In genomic region chr1:41915786-41916571, GRCh38 we compare ENCODE assay signal across 9 cellular contexts. TPM values are rescaled to one million over a fixed set of nuclear protein-coding genes. Genes with fewer than 3 reads are reported as not detected.
DNase-seq lines count a peak whose midpoint lies in the region; ATAC-seq, FAIRE-seq and TF ChIP-seq lines count a peak whose summit lies in the region.
"Had no signal": no experiment of that assay in that cellular context is flagged by ENCODE, and none has a peak within 500 bp of the region (broad histone marks: within the 10 kb centered on the region; RNA-seq: fewer than 3 reads in every experiment).

No MANE protein-coding gene starts in this region.

- POLR2A ChIA-PET in activated naive CD8-positive, alpha-beta T cell treated with anti-CD3 and anti-CD28 coated beads, Interleukin-2, amount 10 ng/mL, durations not matched to agents 7 days and 5 days (lab: Charles Lee): interaction anchor here (1.2 to 6.1 kb wide), 3 partner anchors 17 to 124 kb away, joined by 4 to 98 read pairs (median 5); no protein-coding TSS in a partner anchor

- no peak overlapping the region for H3K9ac ChIP-seq in kidney (ENCODE audit: low read length in 2 of 2)

- peak overlapping the region in 1 of 2 donors; percentile 8 for H3K27ac ChIP-seq in kidney (ENCODE audit: low read depth in 2 of 2, low read length in 2 of 2)

- H3K36me3 Mint-ChIP-seq in activated naive CD8-positive, alpha-beta T cell treated with anti-CD3 and anti-CD28 coated beads, Interleukin-2, amount 10 ng/mL, durations not matched to agents 7 days and 5 days: peaks cover 3% of the 10 kb centered on the region
- H3K36me3 Mint-ChIP-seq in nephron (ENCODE audit: low read depth): no peaks in the 10 kb centered on the region

- H3K27me3 Mint-ChIP-seq in activated naive CD8-positive, alpha-beta T cell treated with anti-CD3 and anti-CD28 coated beads, Interleukin-2, amount 10 ng/mL, durations not matched to agents 7 days and 5 days: no peaks in the 10 kb centered on the region
- peaks cover 54% of the 10 kb centered on the region for H3K27me3 Mint-ChIP-seq in nephron (ENCODE audit: low read depth)

- ATAC-seq in activated naive CD8-positive, alpha-beta T cell treated with anti-CD3 and anti-CD28 coated beads, Interleukin-2, amount 10 ng/mL, durations not matched to agents 7 days and 5 days (ENCODE audit: low read depth): no peak
- ATAC-seq in HG03457 (IDR thresholded peaks at IDR 0.05; ENCODE audit: unreplicated experiment): no peak
- ATAC-seq: A549 had no signal

- H3K4me3 ChIP-seq in kidney (ENCODE audit: low read length in 2 of 2): peak overlapping the region in 1 of 2 donors; percentile 83
- H3K4me3 ChIP-seq: A549 had no signal

- no peaks in the 10 kb centered on the region for H3K9me3 Mint-ChIP-seq in activated naive CD8-positive, alpha-beta T cell treated with anti-CD3 and anti-CD28 coated beads, Interleukin-2, amount 10 ng/mL, durations not matched to agents 7 days and 5 days
- peaks cover 1% of the 10 kb centered on the region for H3K9me3 Mint-ChIP-seq in nephron

- H3K27ac Mint-ChIP-seq in activated naive CD8-positive, alpha-beta T cell treated with anti-CD3 and anti-CD28 coated beads, Interleukin-2, amount 10 ng/mL, durations not matched to agents 7 days and 5 days: peak overlapping the region; percentile 81
- no peak overlapping the region for H3K27ac Mint-ChIP-seq in nephron

- DNase-seq in NCI-H1436 (lab: John Stamatoyannopoulos, UW) (peak; percentile 12), NCI-H1436 treated with DMSO at 0.1 percent for 48 hours (lab: John Stamatoyannopoulos, UW) (no peak), NCI-H2107 (lab: John Stamatoyannopoulos, UW) (peak; percentile 52), kidney (no peak)
- no peak for DNase-seq in activated naive CD8-positive, alpha-beta T cell treated with anti-CD3 and anti-CD28 coated beads, Interleukin-2, amount 10 ng/mL, durations not matched to agents 7 days and 5 days
- DNase-seq in NK-92 treated with Interleukin-12 subunit alpha and Interleukin-12 subunit beta, amount 100 ng/mL, for 24 hours (lab: John Stamatoyannopoulos, UW): no peak

- no peak for FAIRE-seq in kidney (lab: Jason Lieb, UNC)
- FAIRE-seq: A549 had no signal

- TF ChIP-seq CTCF in nephron (IDR thresholded peaks at IDR 0.05; ENCODE audit: unreplicated experiment in 3 of 3) (no peak), kidney (IDR thresholded peaks at IDR 0.05; ENCODE audit: borderline replicate concordance, extremely low read depth, insufficient read depth) (no peak)

- intact Hi-C loops in kidney (cut with DNase I): no loop called here

- H3K4me1 Mint-ChIP-seq in activated naive CD8-positive, alpha-beta T cell treated with anti-CD3 and anti-CD28 coated beads, Interleukin-2, amount 10 ng/mL, durations not matched to agents 7 days and 5 days: peaks cover 57% of the 10 kb centered on the region
- peaks cover 41% of the 10 kb centered on the region for H3K4me1 Mint-ChIP-seq in nephron

- no peaks in the 10 kb centered on the region for H3K9me3 ChIP-seq in kidney (ENCODE audit: control insufficient read depth in 1 of 2, low read length in 2 of 2)
- H3K9me3 ChIP-seq: A549 had no signal

- H3K4me1 ChIP-seq in kidney (ENCODE audit: control insufficient read depth in 1 of 2, insufficient read depth in 1 of 2, low read depth in 1 of 2, low read length in 2 of 2): peaks cover 22 to 23% of the 10 kb centered on the region in 2 donors

- peak overlapping the region; percentile 76 for H3K4me3 Mint-ChIP-seq in activated naive CD8-positive, alpha-beta T cell treated with anti-CD3 and anti-CD28 coated beads, Interleukin-2, amount 10 ng/mL, durations not matched to agents 7 days and 5 days
- H3K4me3 Mint-ChIP-seq in nephron: peak overlapping the region in 2 of 3 experiments; percentile 58 to 73

- no peaks in the 10 kb centered on the region for H3K36me3 ChIP-seq in kidney (ENCODE audit: control insufficient read depth in 1 of 2, insufficient read depth in 2 of 2, low read length in 2 of 2)

RNA-seq across cellular contexts. Expression of gene HIVEP3, which starts 2.7 kb away (rescaled TPM):
- 10 to 100 TPM; 10.1 to 10.7 TPM for total RNA-seq in activated naive CD8-positive, alpha-beta T cell treated with anti-CD3 and anti-CD28 coated beads, Interleukin-2, amount 10 ng/mL, durations not matched to agents 7 days and 5 days
- total RNA-seq in kidney: 11.0 TPM
- 3.5 TPM for polyA plus RNA-seq in kidney (ENCODE audit: insufficient read depth, low read depth, low replicate concordance)

Comparison
In these comparisons a context has a peak if more than half of its experiments do, and no peak if none do; other contexts are left out.
1. DNase-seq: peak in NCI-H1436 (single experiment) and NCI-H2107 (single experiment); none in NCI-H1436 treated with DMSO at 0.1 percent for 48 hours (single experiment), activated naive CD8-positive, alpha-beta T cell treated with anti-CD3 and anti-CD28 coated beads, Interleukin-2, amount 10 ng/mL, durations not matched to agents 7 days and 5 days (single experiment), kidney (single experiment) and NK-92 treated with Interleukin-12 subunit alpha and Interleukin-12 subunit beta, amount 100 ng/mL, for 24 hours (single experiment).